In the genomic region with DNA sequence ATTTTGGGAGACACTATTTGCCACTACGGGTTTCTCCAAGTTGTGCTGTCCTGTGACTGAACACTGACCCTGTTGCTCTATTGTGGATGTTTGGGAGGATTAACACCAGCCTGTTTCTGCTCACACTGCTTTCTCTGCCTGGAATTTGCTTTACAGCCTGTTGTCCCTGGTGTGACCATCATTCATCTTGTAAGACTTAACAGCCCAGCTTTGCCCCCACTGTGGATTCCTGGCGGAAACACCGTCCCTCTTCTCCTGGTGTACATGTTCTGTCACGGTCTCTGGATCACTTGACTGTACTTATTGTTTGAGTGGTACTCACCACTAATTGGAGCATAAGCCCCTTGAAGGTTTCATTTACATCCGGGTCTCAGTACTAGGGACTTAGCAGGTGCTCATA, we compare ENCODE assay signal across 18 cellular contexts.
"Had no signal": no experiment of that assay in that cellular context is flagged by ENCODE, and none has a peak within 500 bp of the region (broad histone marks: within the 10 kb centered on the region; RNA-seq: fewer than 3 reads in every experiment).

No MANE protein-coding gene starts in this region.

- H3K27me3 ChIP-seq: cardiac muscle cell, neutrophil, right atrium auricular region, tibial artery, uterus had no signal

- H3K9me3 ChIP-seq: neutrophil, right atrium auricular region, tibial artery, uterus had no signal

- DNase-seq: activated CD4-positive, alpha-beta memory T cell treated with anti-CD3 and anti-CD28 coated beads for 36 hours; activated CD4-positive, alpha-beta T cell treated with anti-CD3 and anti-CD28 coated beads for 36 hours; activated CD8-positive, alpha-beta memory T cell treated with anti-CD3 and anti-CD28 coated beads, Interleukin-2, amount 10 ng/mL, durations not matched to agents 7 days and 5 days; activated naive CD4-positive, alpha-beta T cell treated with anti-CD3 and anti-CD28 coated beads for 36 hours; activated T-cell treated with anti-CD3 and anti-CD28 coated beads, Interleukin-2, amount 50 U/mL, for 1 hour; erythroblast; left cardiac atrium; stimulated activated CD4-positive, alpha-beta T cell treated with anti-CD3 and anti-CD28 coated beads, Interleukin-15, amount 100 ng/mL, for 24 hours; stimulated activated CD4-positive, alpha-beta T cell treated with anti-CD3 and anti-CD28 coated beads, Interleukin-4, amount 100 ng/mL, for 1 hour; stimulated activated naive B cell treated with anti-CD40 and anti-IgM and Interleukin-4, amounts not matched to agents 10 μg/mL and 1 μg/mL and 100 μg/mL, for 72 hours; tibial artery; uterus; WERI-Rb-1 had no signal

- H3K36me3 ChIP-seq: cardiac muscle cell, neutrophil, right atrium auricular region, uterus, WERI-Rb-1 had no signal

- H3K27ac ChIP-seq: cardiac muscle cell, neutrophil, right atrium auricular region, skin epidermis, tibial artery, uterus, WERI-Rb-1 had no signal

- H3K4me3 ChIP-seq: cardiac muscle cell, lung, right atrium auricular region, skin epidermis, tibial artery, uterus had no signal
